Comparison of ENCODE assay signal across 2 cellular contexts in the genomic region with DNA sequence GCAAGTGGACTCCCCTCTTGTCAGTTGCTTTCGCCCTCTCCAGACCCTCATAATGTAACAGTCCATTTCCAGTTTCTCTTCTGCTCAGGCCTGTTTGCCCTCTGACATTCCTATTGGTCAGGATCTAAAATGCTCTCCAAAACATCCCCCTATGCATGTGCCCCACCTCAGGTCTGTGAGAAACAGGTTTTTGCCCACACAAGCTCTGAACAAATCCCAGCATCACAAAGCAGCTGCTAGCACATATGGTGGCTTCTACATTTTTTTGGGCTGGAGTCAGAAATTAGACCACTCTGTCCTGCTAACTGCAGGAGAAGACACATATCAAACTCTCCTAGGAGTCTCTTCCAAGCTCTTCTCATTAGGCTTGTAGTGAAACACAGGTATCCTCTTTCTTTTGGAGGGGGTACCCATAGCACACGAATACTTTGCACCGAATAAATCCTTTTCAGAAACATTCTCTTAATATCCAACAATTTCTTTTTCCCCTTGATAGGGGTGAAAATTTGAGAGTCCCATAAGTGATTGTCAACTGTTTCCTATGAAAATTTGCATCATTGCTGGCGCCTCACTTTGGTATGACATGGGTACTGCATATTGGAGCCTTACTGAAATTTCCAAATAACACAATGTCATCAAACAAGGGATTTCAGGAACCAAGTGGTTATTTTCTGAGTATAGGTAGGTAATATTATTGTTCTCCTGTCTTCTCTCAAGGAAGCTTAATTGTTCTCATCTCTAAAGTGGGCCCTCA.
TF ChIP-seq lines count a peak whose summit lies in the region.

No MANE protein-coding gene starts in this region.

TF ChIP-seq in liver, 16 proteins besides CTCF, POLR2A, EP300 and RAD21:
- TF ChIP-seq, protein P1, sequence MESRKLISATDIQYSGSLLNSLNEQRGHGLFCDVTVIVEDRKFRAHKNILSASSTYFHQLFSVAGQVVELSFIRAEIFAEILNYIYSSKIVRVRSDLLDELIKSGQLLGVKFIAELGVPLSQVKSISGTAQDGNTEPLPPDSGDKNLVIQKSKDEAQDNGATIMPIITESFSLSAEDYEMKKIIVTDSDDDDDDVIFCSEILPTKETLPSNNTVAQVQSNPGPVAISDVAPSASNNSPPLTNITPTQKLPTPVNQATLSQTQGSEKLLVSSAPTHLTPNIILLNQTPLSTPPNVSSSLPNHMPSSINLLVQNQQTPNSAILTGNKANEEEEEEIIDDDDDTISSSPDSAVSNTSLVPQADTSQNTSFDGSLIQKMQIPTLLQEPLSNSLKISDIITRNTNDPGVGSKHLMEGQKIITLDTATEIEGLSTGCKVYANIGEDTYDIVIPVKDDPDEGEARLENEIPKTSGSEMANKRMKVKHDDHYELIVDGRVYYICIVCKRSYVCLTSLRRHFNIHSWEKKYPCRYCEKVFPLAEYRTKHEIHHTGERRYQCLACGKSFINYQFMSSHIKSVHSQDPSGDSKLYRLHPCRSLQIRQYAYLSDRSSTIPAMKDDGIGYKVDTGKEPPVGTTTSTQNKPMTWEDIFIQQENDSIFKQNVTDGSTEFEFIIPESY (IDR thresholded peaks at IDR 0.05), result no peak
- no peak for TF ChIP-seq NR2F2 (IDR thresholded peaks at IDR 0.05)
- TF ChIP-seq YY1 (IDR thresholded peaks at IDR 0.05), result no peak
- no peak for TF ChIP-seq GABPA (IDR thresholded peaks at IDR 0.05 in 1 of 2, conservative IDR thresholded peaks at IDR 0.05 in 1 of 2)
- TF ChIP-seq, protein P2, sequence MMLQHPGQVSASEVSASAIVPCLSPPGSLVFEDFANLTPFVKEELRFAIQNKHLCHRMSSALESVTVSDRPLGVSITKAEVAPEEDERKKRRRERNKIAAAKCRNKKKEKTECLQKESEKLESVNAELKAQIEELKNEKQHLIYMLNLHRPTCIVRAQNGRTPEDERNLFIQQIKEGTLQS (IDR thresholded peaks at IDR 0.05), result no peak
- no peak for TF ChIP-seq HNF4G (IDR thresholded peaks at IDR 0.05)
- TF ChIP-seq TAF1 (conservative IDR thresholded peaks at IDR 0.05), result no peak
- no peak for TF ChIP-seq EGR1 (IDR thresholded peaks at IDR 0.05; ENCODE audit: low read depth in 2 of 2)
- no peak for TF ChIP-seq JUND (IDR thresholded peaks at IDR 0.05)
- TF ChIP-seq HNF4A (conservative IDR thresholded peaks at IDR 0.05), result no peak
- TF ChIP-seq FOXA1 (IDR thresholded peaks at IDR 0.05), result no peak
- TF ChIP-seq, protein P3, sequence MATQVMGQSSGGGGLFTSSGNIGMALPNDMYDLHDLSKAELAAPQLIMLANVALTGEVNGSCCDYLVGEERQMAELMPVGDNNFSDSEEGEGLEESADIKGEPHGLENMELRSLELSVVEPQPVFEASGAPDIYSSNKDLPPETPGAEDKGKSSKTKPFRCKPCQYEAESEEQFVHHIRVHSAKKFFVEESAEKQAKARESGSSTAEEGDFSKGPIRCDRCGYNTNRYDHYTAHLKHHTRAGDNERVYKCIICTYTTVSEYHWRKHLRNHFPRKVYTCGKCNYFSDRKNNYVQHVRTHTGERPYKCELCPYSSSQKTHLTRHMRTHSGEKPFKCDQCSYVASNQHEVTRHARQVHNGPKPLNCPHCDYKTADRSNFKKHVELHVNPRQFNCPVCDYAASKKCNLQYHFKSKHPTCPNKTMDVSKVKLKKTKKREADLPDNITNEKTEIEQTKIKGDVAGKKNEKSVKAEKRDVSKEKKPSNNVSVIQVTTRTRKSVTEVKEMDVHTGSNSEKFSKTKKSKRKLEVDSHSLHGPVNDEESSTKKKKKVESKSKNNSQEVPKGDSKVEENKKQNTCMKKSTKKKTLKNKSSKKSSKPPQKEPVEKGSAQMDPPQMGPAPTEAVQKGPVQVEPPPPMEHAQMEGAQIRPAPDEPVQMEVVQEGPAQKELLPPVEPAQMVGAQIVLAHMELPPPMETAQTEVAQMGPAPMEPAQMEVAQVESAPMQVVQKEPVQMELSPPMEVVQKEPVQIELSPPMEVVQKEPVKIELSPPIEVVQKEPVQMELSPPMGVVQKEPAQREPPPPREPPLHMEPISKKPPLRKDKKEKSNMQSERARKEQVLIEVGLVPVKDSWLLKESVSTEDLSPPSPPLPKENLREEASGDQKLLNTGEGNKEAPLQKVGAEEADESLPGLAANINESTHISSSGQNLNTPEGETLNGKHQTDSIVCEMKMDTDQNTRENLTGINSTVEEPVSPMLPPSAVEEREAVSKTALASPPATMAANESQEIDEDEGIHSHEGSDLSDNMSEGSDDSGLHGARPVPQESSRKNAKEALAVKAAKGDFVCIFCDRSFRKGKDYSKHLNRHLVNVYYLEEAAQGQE (IDR thresholded peaks at IDR 0.05), result no peak
- TF ChIP-seq SP1 (IDR thresholded peaks at IDR 0.05), result no peak
- no peak for TF ChIP-seq RXRA (IDR thresholded peaks at IDR 0.05)

TF ChIP-seq in HepG2, 621 proteins besides CTCF, POLR2A, EP300 and RAD21:
- TF ChIP-seq GABPA (IDR thresholded peaks at IDR 0.05; ENCODE audit: low read depth, low read length), result no peak
- TF ChIP-seq GABPA (CRISPR knock-in tag; IDR thresholded peaks at IDR 0.05; ENCODE audit: low read depth), result no peak
